ENCODE assay signal across 35 cellular contexts in the genomic region with DNA sequence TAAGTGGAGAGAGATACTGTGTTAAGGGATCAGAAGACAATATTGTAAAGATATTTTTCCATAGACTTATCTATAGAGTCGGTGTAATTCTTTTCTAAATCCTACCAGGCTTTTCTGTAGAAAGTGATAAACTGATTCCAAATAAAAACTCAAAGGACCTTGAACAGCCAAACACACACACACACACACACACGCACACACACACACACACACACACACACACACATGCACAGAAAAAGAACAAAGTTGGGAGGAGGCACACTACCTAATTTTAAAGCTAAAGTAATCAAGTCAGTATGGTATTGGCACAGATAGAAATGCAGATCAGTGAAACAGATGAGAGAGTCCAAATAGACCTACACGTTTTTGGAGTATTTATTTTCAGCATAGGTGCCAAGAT.
"Had no signal": no experiment of that assay in that cellular context is flagged by ENCODE, and none has a peak within 500 bp of the region (broad histone marks: within the 10 kb centered on the region; RNA-seq: fewer than 3 reads in every experiment).

No MANE protein-coding gene starts in this region.

- H3K4me3 ChIP-seq: adrenal gland, body of pancreas, breast epithelium had no signal

- H3K27me3 Mint-ChIP-seq: activated B cell treated with CpG ODN at 0.5 μM for 24 hours; activated CD4-positive, alpha-beta memory T cell treated with anti-CD3 and anti-CD28 coated beads for 36 hours; activated CD4-positive, alpha-beta T cell treated with anti-CD3 and anti-CD28 coated beads, Interleukin-2, amount 10 ng/mL, durations not matched to agents 24 days and 14 days; activated CD8-positive, alpha-beta T cell treated with anti-CD3 and anti-CD28 coated beads for 36 hours; activated naive CD8-positive, alpha-beta T cell treated with anti-CD3 and anti-CD28 coated beads for 36 hours; activated T-helper 17 cell treated with anti-CD3 and anti-CD28 coated beads, Interleukin-2, amount 50 U/mL, for 72 hours had no signal

- H3K9me3 ChIP-seq: adrenal gland, body of pancreas, breast epithelium had no signal

- H3K36me3 ChIP-seq: adrenal gland, brain microvascular endothelial cell, breast epithelium had no signal

- ATAC-seq: activated CD8-positive, alpha-beta T cell treated with anti-CD3 and anti-CD28 coated beads for 36 hours; activated naive CD4-positive, alpha-beta T cell treated with anti-CD3 and anti-CD28 coated beads, Interleukin-2, amount 50 U/mL, for 72 hours; activated T-cell treated with anti-CD3 and anti-CD28 coated beads, Interleukin-2, amount 50 U/mL, for 4 hours; activated T-cell treated with anti-CD3 and anti-CD28 coated beads, Interleukin-2, amount 50 U/mL, for 72 hours; activated T-helper 17 cell treated with anti-CD3 and anti-CD28 coated beads, Interleukin-2, amount 50 U/mL, for 72 hours; body of pancreas had no signal

- H3K27me3 ChIP-seq: adrenal gland, body of pancreas, brain microvascular endothelial cell, breast epithelium had no signal

- H3K27ac ChIP-seq: adrenal gland, body of pancreas, brain microvascular endothelial cell, breast epithelium, VCaP had no signal

- H3K4me1 ChIP-seq: adrenal gland, body of pancreas, breast epithelium had no signal

- H3K36me3 Mint-ChIP-seq: activated CD4-positive, alpha-beta memory T cell treated with anti-CD3 and anti-CD28 coated beads for 36 hours had no signal

- H3K4me1 Mint-ChIP-seq: activated B cell treated with CpG ODN at 0.5 μM for 24 hours; activated CD4-positive, alpha-beta T cell treated with anti-CD3 and anti-CD28 coated beads, Interleukin-2, amount 10 ng/mL, durations not matched to agents 24 days and 14 days had no signal

- H3K9me3 Mint-ChIP-seq: activated B cell treated with CpG ODN at 0.5 μM for 24 hours; activated CD4-positive, alpha-beta memory T cell treated with anti-CD3 and anti-CD28 coated beads for 36 hours; activated CD8-positive, alpha-beta T cell treated with anti-CD3 and anti-CD28 coated beads for 36 hours; activated naive CD4-positive, alpha-beta T cell treated with anti-CD3 and anti-CD28 coated beads for 36 hours; activated naive CD4-positive, alpha-beta T cell treated with anti-CD3 and anti-CD28 coated beads, Interleukin-2, amount 50 U/mL, for 72 hours; activated T-cell treated with anti-CD3 and anti-CD28 coated beads, Interleukin-2, amount 50 U/mL, for 4 hours; activated T-helper 17 cell treated with anti-CD3 and anti-CD28 coated beads, Interleukin-2, amount 50 U/mL, for 72 hours; T-helper 1 cell treated with Interleukin-12 subunit alpha and Interleukin-12 subunit beta and Interleukin-4 antibody, amounts not matched to agents 30 μg/mL and 1 μg/mL, for 36 hours; T-helper 2 cell treated with Interferon-gamma antibody and Interleukin-4, amounts not matched to agents 5 μg/mL and 100 μg/mL, for 36 hours had no signal

- H3K27ac Mint-ChIP-seq: activated B cell treated with CpG ODN at 0.5 μM for 24 hours; activated CD4-positive, alpha-beta memory T cell treated with anti-CD3 and anti-CD28 coated beads for 36 hours; activated CD4-positive, alpha-beta T cell treated with anti-CD3 and anti-CD28 coated beads, Interleukin-2, amount 10 ng/mL, durations not matched to agents 24 days and 14 days; activated CD8-positive, alpha-beta T cell treated with anti-CD3 and anti-CD28 coated beads for 36 hours; activated naive CD4-positive, alpha-beta T cell treated with anti-CD3 and anti-CD28 coated beads for 36 hours; activated naive CD4-positive, alpha-beta T cell treated with anti-CD3 and anti-CD28 coated beads, Interleukin-2, amount 50 U/mL, for 72 hours; activated naive CD8-positive, alpha-beta T cell treated with anti-CD3 and anti-CD28 coated beads for 36 hours; activated T-cell treated with anti-CD3 and anti-CD28 coated beads, Interleukin-2, amount 50 U/mL, for 72 hours; activated T-helper 1 cell treated with anti-CD3 and anti-CD28 coated beads, Interleukin-12 subunit alpha, Interleukin-12 subunit beta, Interleukin-2, Interleukin-4 antibody, amounts not matched to agents 30 ng/mL and 10 ng/mL and 1 ng/mL, durations not matched to agents 14 hours and 24 hours and 36 hours; activated T-helper 17 cell treated with anti-CD3 and anti-CD28 coated beads, Interleukin-2, amount 50 U/mL, for 72 hours; T-helper 1 cell treated with Interleukin-12 subunit alpha and Interleukin-12 subunit beta and Interleukin-4 antibody, amounts not matched to agents 30 μg/mL and 1 μg/mL, for 36 hours; T-helper 2 cell treated with Interferon-gamma antibody and Interleukin-4, amounts not matched to agents 5 μg/mL and 100 μg/mL, for 36 hours had no signal

- DNase-seq: activated B cell treated with CpG ODN at 0.5 μM for 24 hours; activated CD4-positive, alpha-beta memory T cell treated with anti-CD3 and anti-CD28 coated beads for 36 hours; activated CD4-positive, alpha-beta T cell treated with anti-CD3 and anti-CD28 coated beads for 4 hours; activated CD4-positive, alpha-beta T cell treated with anti-CD3 and anti-CD28 coated beads, Interleukin-2, amount 10 ng/mL, durations not matched to agents 24 days and 14 days; activated CD4-positive, alpha-beta T cell treated with anti-CD3 and anti-CD28 coated beads, Interleukin-2, amount 50 U/mL, for 1 hour; activated CD4-positive, alpha-beta T cell treated with anti-CD3 and anti-CD28 coated beads, Interleukin-2, amount 50 U/mL, for 4 hours; activated CD4-positive, CD25-positive, alpha-beta regulatory T cell treated with anti-CD3 and anti-CD28 coated beads, Interleukin-2, amount 50 U/mL, for 72 hours; activated CD8-positive, alpha-beta memory T cell treated with anti-CD3 and anti-CD28 coated beads, Interleukin-2, amount 50 U/mL, for 4 hours; activated CD8-positive, alpha-beta T cell treated with anti-CD3 and anti-CD28 coated beads for 36 hours; activated effector memory CD4-positive, alpha-beta T cell treated with anti-CD3 and anti-CD28 coated beads, Interleukin-2, amount 50 U/mL, for 16 hours; activated gamma-delta T cell treated with Interleukin-2 at 50 U/mL for 16 hours; activated naive CD4-positive, alpha-beta T cell; activated naive CD4-positive, alpha-beta T cell treated with anti-CD3 and anti-CD28 coated beads for 36 hours; activated naive CD4-positive, alpha-beta T cell treated with anti-CD3 and anti-CD28 coated beads, Interleukin-2, amount 50 U/mL, for 16 hours; activated naive CD8-positive, alpha-beta T cell treated with anti-CD3 and anti-CD28 coated beads for 36 hours; activated T-cell treated with anti-CD3 and anti-CD28 coated beads for 4 hours; activated T-cell treated with anti-CD3 and anti-CD28 coated beads, Interleukin-2, amount 50 U/mL, for 1 hour; activated T-cell treated with anti-CD3 and anti-CD28 coated beads, Interleukin-2, amount 50 U/mL, for 4 hours; activated T-cell treated with anti-CD3 and anti-CD28 coated beads, Interleukin-2, amount 50 U/mL, for 72 hours; adrenal gland; amniotic stem cell; aorta; body of pancreas; brain microvascular endothelial cell; central memory CD4-positive, alpha-beta T cell; T-helper 1 cell; T-helper 2 cell; T-helper 9 cell had no signal

- H3K4me3 Mint-ChIP-seq: activated B cell treated with CpG ODN at 0.5 μM for 24 hours; activated CD4-positive, alpha-beta memory T cell treated with anti-CD3 and anti-CD28 coated beads for 36 hours; activated CD4-positive, alpha-beta T cell treated with anti-CD3 and anti-CD28 coated beads, Interleukin-2, amount 10 ng/mL, durations not matched to agents 24 days and 14 days; activated CD8-positive, alpha-beta T cell treated with anti-CD3 and anti-CD28 coated beads for 36 hours; activated naive CD4-positive, alpha-beta T cell treated with anti-CD3 and anti-CD28 coated beads for 36 hours; activated naive CD8-positive, alpha-beta T cell treated with anti-CD3 and anti-CD28 coated beads for 36 hours; activated T-cell treated with anti-CD3 and anti-CD28 coated beads, Interleukin-2, amount 50 U/mL, for 4 hours; activated T-cell treated with anti-CD3 and anti-CD28 coated beads, Interleukin-2, amount 50 U/mL, for 72 hours; activated T-helper 1 cell treated with anti-CD3 and anti-CD28 coated beads, Interleukin-12 subunit alpha, Interleukin-12 subunit beta, Interleukin-2, Interleukin-4 antibody, amounts not matched to agents 30 ng/mL and 10 ng/mL and 1 ng/mL, durations not matched to agents 14 hours and 24 hours and 36 hours; activated T-helper 17 cell treated with anti-CD3 and anti-CD28 coated beads, Interleukin-2, amount 50 U/mL, for 72 hours; T-helper 1 cell treated with Interleukin-12 subunit alpha and Interleukin-12 subunit beta and Interleukin-4 antibody, amounts not matched to agents 30 μg/mL and 1 μg/mL, for 36 hours; T-helper 2 cell treated with Interferon-gamma antibody and Interleukin-4, amounts not matched to agents 5 μg/mL and 100 μg/mL, for 36 hours had no signal
